9 cellular contexts compared by ENCODE assay signal in the genomic region with DNA sequence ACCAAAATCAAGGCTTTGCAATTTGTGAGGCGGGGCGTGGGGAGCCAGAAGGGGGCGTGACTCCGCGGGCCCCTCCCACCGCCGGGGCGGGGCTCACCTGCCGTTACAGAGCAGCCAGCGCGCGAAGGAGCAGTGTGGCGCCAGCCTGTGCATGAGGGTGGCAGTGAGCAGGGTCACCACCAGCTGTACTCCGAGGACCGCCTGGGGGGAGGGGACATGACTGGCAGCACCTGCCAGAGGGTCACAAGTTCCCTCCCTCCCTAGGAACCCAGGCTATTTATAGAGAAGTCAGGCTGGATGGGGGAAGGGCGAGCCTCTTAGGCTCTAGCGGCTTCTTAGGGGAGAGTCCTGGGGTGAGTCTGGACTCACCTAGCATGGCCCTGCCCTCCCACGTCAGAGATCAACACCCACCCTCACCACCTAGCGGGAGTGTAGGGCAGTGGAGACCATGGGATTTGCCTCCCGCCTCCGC. TPM values are rescaled to one million over a fixed set of nuclear protein-coding genes. Genes with fewer than 3 reads are reported as not detected.
DNase-seq lines count a peak whose midpoint lies in the region; ATAC-seq, FAIRE-seq and TF ChIP-seq lines count a peak whose summit lies in the region.
"Had no signal": no experiment of that assay in that cellular context is flagged by ENCODE, and none has a peak within 500 bp of the region (broad histone marks: within the 10 kb centered on the region; RNA-seq: fewer than 3 reads in every experiment).

No MANE protein-coding gene starts in this region.

- DNase-seq in Right ventricle myocardium inferior (ENCODE audit: missing footprints), result peak; percentile 89
- no peak for DNase-seq in right atrium auricular region (ENCODE audit: low spot score)
- DNase-seq in activated T-cell treated with anti-CD3 and anti-CD28 coated beads for 1 hour (ENCODE audit: low read depth), result peak; percentile 24
- no peak for DNase-seq in HepG2 (ENCODE audit: low spot score)
- no peak for DNase-seq in globus pallidus (ENCODE audit: low spot score)
- no peak for DNase-seq in posterior cingulate gyrus
- DNase-seq in NOMO-1 (lab: John Stamatoyannopoulos, UW; ENCODE audit: unreplicated experiment in 2 of 2), result no peak
- DNase-seq: NCI-H446 had no signal

- TF ChIP-seq EP300 in HepG2 (IDR thresholded peaks at IDR 0.05; ENCODE audit: low read depth in 2 of 2, low read length in 2 of 2) (no peak), HepG2 (CRISPR knock-in tag; IDR thresholded peaks at IDR 0.05; ENCODE audit: borderline replicate concordance) (no peak)

- H3K4me2 ChIP-seq in HepG2 (ENCODE audit: low read depth, low read length), result no peak overlapping the region

- no TSS peak for BruUV-seq in HepG2 (replicated peaks; lab: Mats Ljungman, UMichigan)

- POLR2A ChIA-PET in HepG2 (lab: Yijun Ruan, JAX), result no interaction called here

- TF ChIP-seq POLR2A in HepG2 (IDR thresholded peaks at IDR 0.05; ENCODE audit: insufficient read depth in 1 of 2, low read depth in 2 of 2, low read length in 2 of 2), result no peak

- H3K4me1 ChIP-seq in right atrium auricular region (peaks cover 0 to 23% of the 10 kb centered on the region in 2 donors), HepG2 (ENCODE audit: insufficient read depth, low read length) (peaks cover 14% of the 10 kb centered on the region)

- ATAC-seq in Right ventricle myocardium inferior (peak; percentile 85), HepG2 (no peak), HG03097 (IDR thresholded peaks at IDR 0.05; ENCODE audit: low FRiP score, unreplicated experiment) (no peak)

- no peaks in the 10 kb centered on the region for H4K20me1 ChIP-seq in HepG2 (ENCODE audit: insufficient read depth, low read length)

- intact Hi-C loops in Right ventricle myocardium inferior (cut with DNase I) (no loop called here), HepG2 (cut with micrococcal nuclease; ENCODE audit: unreplicated experiment) (loop anchor here (5.0 kb wide), 2 partner anchors 37 to 38 kb away; a partner anchor contains a TSS), posterior cingulate gyrus (cut with DNase I) (loop anchor here (5.0 kb wide), 1 partner anchor 137 kb away; no protein-coding TSS in a partner anchor)

- no peak for FAIRE-seq in HepG2 (lab: Jason Lieb, UNC)

- H3K9ac ChIP-seq in HepG2 (ENCODE audit: insufficient read depth, low read depth, low read length), result no peak overlapping the region

- no peak overlapping the region for H2AFZ ChIP-seq in HepG2 (ENCODE audit: low read length)

- H3K4me3 ChIP-seq in right atrium auricular region (no peak overlapping the region), HepG2 (replicated peaks in 1 of 3; ENCODE audit: insufficient read depth in 1 of 3, low read depth in 2 of 3, low read length in 3 of 3) (no peak overlapping the region)

- in situ Hi-C loops in HepG2 (cut with HindIII; ENCODE audit: extremely low pct_ligation_motif_present, low pct_unique_long_range_greater_than_20kb), result loop anchor here (5.0 kb wide), 1 partner anchor 82 kb away; no protein-coding TSS in a partner anchor

- H3K36me3 ChIP-seq in right atrium auricular region, result no peaks in the 10 kb centered on the region
- H3K36me3 ChIP-seq in HepG2 (replicated peaks in 1 of 2; ENCODE audit: control insufficient read depth in 1 of 2, insufficient read depth in 2 of 2, low read length in 2 of 2), result 0 out of 5 replicates have a peak, but pooled peaks cover 2 to 4% of the 10 kb centered on the region in 2 experiments

- H3K27ac ChIP-seq in right atrium auricular region (peak overlapping the region in 1 of 2 donors; percentile 53), HepG2 (ENCODE audit: extremely low read length, insufficient read depth, low read length) (no peak overlapping the region)

- H3K79me2 ChIP-seq in HepG2 (ENCODE audit: insufficient read depth, low read length), result peaks cover 5% of the 10 kb centered on the region

- H3K9me3 ChIP-seq in right atrium auricular region (peaks cover 0 to 8% of the 10 kb centered on the region in 2 donors), HepG2 (ENCODE audit: low read length) (peaks cover 13% of the 10 kb centered on the region)

- WGBS in HepG2 (ENCODE audit: low lambda C conversion rate), result 96% methylated on average over 17 of the region's 21 CpGs

- TF ChIP-seq RAD21 in HepG2 (CRISPR knock-in tag; IDR thresholded peaks at IDR 0.05), result no peak

- H3K27me3 ChIP-seq in right atrium auricular region, result no peaks in the 10 kb centered on the region
- no peaks in the 10 kb centered on the region for H3K27me3 ChIP-seq in HepG2 (ENCODE audit: control insufficient read depth in 1 of 2, insufficient read depth in 2 of 2, low read length in 2 of 2)

- CTCF ChIA-PET in HepG2 (lab: Yijun Ruan, JAX; ENCODE audit: low intra/inter-chr PET ratio, low total read pairs), result no interaction called here

- TF ChIP-seq CTCF in right atrium auricular region (IDR thresholded peaks at IDR 0.05) (peak in 1 of 2 donors; percentile 19), HepG2 (CRISPR knock-in tag; IDR thresholded peaks at IDR 0.05) (no peak)

RNA-seq across cellular contexts. Expression of a gene that starts 3.6 kb away (rescaled TPM):
- 23.5 TPM for total RNA-seq in Right ventricle myocardium inferior
- 10 to 100 TPM; 16.8 to 22.2 TPM for total RNA-seq in right atrium auricular region
- 10.3 and 25.9 TPM in 2 replicates for total RNA-seq in HepG2 (2016; rRNA removed; fragmentation: Illumina TruSeq; extraction: Trizol)
- total RNA-seq in HepG2 (2016; cell fraction: cytosol; rRNA removed; fragmentation: Illumina TruSeq; extraction: Trizol; ENCODE audit: low read depth), result 8.7 and 12.1 TPM in 2 replicates
- total RNA-seq in HepG2 (2016; cell fraction: insoluble cytoplasmic fraction; rRNA removed; fragmentation: Illumina TruSeq; extraction: Trizol), result 7.7 and 28.3 TPM in 2 replicates
- total RNA-seq in HepG2 (2016; cell fraction: membrane; rRNA removed; fragmentation: Illumina TruSeq; extraction: Trizol), result 7.4 and 8.8 TPM in 2 replicates
- total RNA-seq in HepG2 (2016; cell fraction: nucleus; rRNA removed; fragmentation: Illumina TruSeq; extraction: Trizol), result 36.6 and 39.6 TPM in 2 replicates
- polyA plus RNA-seq in HepG2 (2011; rRNA removed), result 31.4 and 42.7 TPM in 2 replicates
- 22.8 and 35.4 TPM in 2 replicates for polyA plus RNA-seq in HepG2 (2011; cell fraction: cytosol; rRNA removed)
- 190 and 235 TPM in 2 replicates for polyA plus RNA-seq in HepG2 (2011; cell fraction: nucleus; rRNA removed)
- 15.9 and 23.9 TPM in 2 replicates for polyA plus RNA-seq in HepG2 (2012)
- 6.6 and 8.6 TPM in 2 replicates for polyA plus RNA-seq in HepG2 (2016; cell fraction: cytosol; fragmentation: Illumina TruSeq; extraction: Trizol; ENCODE audit: low read depth)
- polyA plus RNA-seq in HepG2 (2016; cell fraction: insoluble cytoplasmic fraction; fragmentation: Illumina TruSeq; extraction: Trizol; ENCODE audit: low read depth), result 8.4 and 9.9 TPM in 2 replicates
- 8.4 and 9.5 TPM in 2 replicates for polyA plus RNA-seq in HepG2 (2016; cell fraction: membrane; fragmentation: Illumina TruSeq; extraction: Trizol; ENCODE audit: low read depth)
- 56.7 and 60.0 TPM in 2 replicates for polyA plus RNA-seq in HepG2 (2016; cell fraction: nucleus; fragmentation: Illumina TruSeq; extraction: Trizol; ENCODE audit: insufficient read depth, low read depth)
- 88.8 and 105 TPM in 2 replicates for polyA minus RNA-seq in HepG2 (2011; rRNA and poly(A)+ RNA removed; ENCODE audit: low replicate concordance)
- polyA minus RNA-seq in HepG2 (2011; cell fraction: cytosol; rRNA and poly(A)+ RNA removed), result 24.3 and 32.2 TPM in 2 replicates
- polyA minus RNA-seq in HepG2 (2011; cell fraction: nucleus; rRNA and poly(A)+ RNA removed), result 57.3 and 75.8 TPM in 2 replicates

RNA-seq across cellular contexts. Expression of a gene that starts 35.3 kb away (rescaled TPM):
- 1.4 TPM for total RNA-seq in Right ventricle myocardium inferior
- total RNA-seq in right atrium auricular region, result not detected
- 0.44 and 1.2 TPM in 2 replicates for total RNA-seq in HepG2 (2016; rRNA removed; fragmentation: Illumina TruSeq; extraction: Trizol)
- 0.81 and 1.1 TPM in 2 replicates for total RNA-seq in HepG2 (2016; cell fraction: cytosol; rRNA removed; fragmentation: Illumina TruSeq; extraction: Trizol; ENCODE audit: low read depth)
- total RNA-seq in HepG2 (2016; cell fraction: insoluble cytoplasmic fraction; rRNA removed; fragmentation: Illumina TruSeq; extraction: Trizol), result 0.41 TPM in 1 of 2 replicates, not detected in the other
- 0.46 and 1.8 TPM in 2 replicates for total RNA-seq in HepG2 (2016; cell fraction: membrane; rRNA removed; fragmentation: Illumina TruSeq; extraction: Trizol)
- 0.81 and 1.6 TPM in 2 replicates for total RNA-seq in HepG2 (2016; cell fraction: nucleus; rRNA removed; fragmentation: Illumina TruSeq; extraction: Trizol)
- polyA plus RNA-seq in HepG2 (2011; rRNA removed), result 1.7 and 2.3 TPM in 2 replicates
- 2.1 and 2.9 TPM in 2 replicates for polyA plus RNA-seq in HepG2 (2011; cell fraction: cytosol; rRNA removed)
- polyA plus RNA-seq in HepG2 (2011; cell fraction: nucleus; rRNA removed), result 4.0 and 4.5 TPM in 2 replicates
- polyA plus RNA-seq in HepG2 (2012), result 2.2 and 4.4 TPM in 2 replicates
- 0.86 and 1.1 TPM in 2 replicates for polyA plus RNA-seq in HepG2 (2016; cell fraction: cytosol; fragmentation: Illumina TruSeq; extraction: Trizol; ENCODE audit: low read depth)
- polyA plus RNA-seq in HepG2 (2016; cell fraction: insoluble cytoplasmic fraction; fragmentation: Illumina TruSeq; extraction: Trizol; ENCODE audit: low read depth), result 0.42 and 1.8 TPM in 2 replicates
- 0.38 and 1.1 TPM in 2 replicates for polyA plus RNA-seq in HepG2 (2016; cell fraction: membrane; fragmentation: Illumina TruSeq; extraction: Trizol; ENCODE audit: low read depth)
- 2.1 and 3.9 TPM in 2 replicates for polyA plus RNA-seq in HepG2 (2016; cell fraction: nucleus; fragmentation: Illumina TruSeq; extraction: Trizol; ENCODE audit: insufficient read depth, low read depth)
- 0.33 and 1.1 TPM in 2 replicates for polyA minus RNA-seq in HepG2 (2011; rRNA and poly(A)+ RNA removed; ENCODE audit: low replicate concordance)
- polyA minus RNA-seq in HepG2 (2011; cell fraction: cytosol; rRNA and poly(A)+ RNA removed), result 1.2 TPM in 1 of 2 replicates, not detected in the other
- polyA minus RNA-seq in HepG2 (2011; cell fraction: nucleus; rRNA and poly(A)+ RNA removed), result 1.4 and 2.0 TPM in 2 replicates

RNA-seq across cellular contexts. Expression of a gene that starts 57.2 kb away (rescaled TPM):
- total RNA-seq in Right ventricle myocardium inferior (19.5 TPM), right atrium auricular region (10 to 100 TPM; 16.5 to 20.0 TPM), HepG2 (2016; rRNA removed; fragmentation: Illumina TruSeq; extraction: Trizol) (13.3 and 16.8 TPM in 2 replicates)
- 5.8 and 6.2 TPM in 2 replicates for total RNA-seq in HepG2 (2016; cell fraction: cytosol; rRNA removed; fragmentation: Illumina TruSeq; extraction: Trizol; ENCODE audit: low read depth)
- 10.7 and 12.4 TPM in 2 replicates for total RNA-seq in HepG2 (2016; cell fraction: insoluble cytoplasmic fraction; rRNA removed; fragmentation: Illumina TruSeq; extraction: Trizol)
- 9.4 and 12.2 TPM in 2 replicates for total RNA-seq in HepG2 (2016; cell fraction: membrane; rRNA removed; fragmentation: Illumina TruSeq; extraction: Trizol)
- total RNA-seq in HepG2 (2016; cell fraction: nucleus; rRNA removed; fragmentation: Illumina TruSeq; extraction: Trizol), result 7.5 TPM in 2 replicates
- 9.6 and 9.9 TPM in 2 replicates for polyA plus RNA-seq in HepG2 (2011; rRNA removed)
- 5.5 and 9.4 TPM in 2 replicates for polyA plus RNA-seq in HepG2 (2011; cell fraction: cytosol; rRNA removed)
- polyA plus RNA-seq in HepG2 (2011; cell fraction: nucleus; rRNA removed), result 19.1 and 20.9 TPM in 2 replicates
- polyA plus RNA-seq in HepG2 (2012), result 5.3 and 5.7 TPM in 2 replicates
- polyA plus RNA-seq in HepG2 (2016; cell fraction: cytosol; fragmentation: Illumina TruSeq; extraction: Trizol; ENCODE audit: low read depth), result 6.8 and 7.0 TPM in 2 replicates
- polyA plus RNA-seq in HepG2 (2016; cell fraction: insoluble cytoplasmic fraction; fragmentation: Illumina TruSeq; extraction: Trizol; ENCODE audit: low read depth), result 16.4 and 17.7 TPM in 2 replicates
- 10.7 and 11.7 TPM in 2 replicates for polyA plus RNA-seq in HepG2 (2016; cell fraction: membrane; fragmentation: Illumina TruSeq; extraction: Trizol; ENCODE audit: low read depth)
- polyA plus RNA-seq in HepG2 (2016; cell fraction: nucleus; fragmentation: Illumina TruSeq; extraction: Trizol; ENCODE audit: insufficient read depth, low read depth), result 17.6 and 20.8 TPM in 2 replicates
- 13.1 and 33.4 TPM in 2 replicates for polyA minus RNA-seq in HepG2 (2011; rRNA and poly(A)+ RNA removed; ENCODE audit: low replicate concordance)
- 2.3 and 3.9 TPM in 2 replicates for polyA minus RNA-seq in HepG2 (2011; cell fraction: cytosol; rRNA and poly(A)+ RNA removed)
- polyA minus RNA-seq in HepG2 (2011; cell fraction: nucleus; rRNA and poly(A)+ RNA removed), result 6.1 and 9.5 TPM in 2 replicates

RNA-seq across cellular contexts. Expression of a gene that starts 57.3 kb away (rescaled TPM):
- 39.9 TPM for total RNA-seq in Right ventricle myocardium inferior
- 10 to 100 TPM; 20.1 to 36.6 TPM for total RNA-seq in right atrium auricular region
- 80.7 and 83.1 TPM in 2 replicates for total RNA-seq in HepG2 (2016; rRNA removed; fragmentation: Illumina TruSeq; extraction: Trizol)
- 25.6 and 30.2 TPM in 2 replicates for total RNA-seq in HepG2 (2016; cell fraction: cytosol; rRNA removed; fragmentation: Illumina TruSeq; extraction: Trizol; ENCODE audit: low read depth)
- 80.2 and 88.4 TPM in 2 replicates for total RNA-seq in HepG2 (2016; cell fraction: insoluble cytoplasmic fraction; rRNA removed; fragmentation: Illumina TruSeq; extraction: Trizol)
- total RNA-seq in HepG2 (2016; cell fraction: membrane; rRNA removed; fragmentation: Illumina TruSeq; extraction: Trizol), result 35.6 and 40.8 TPM in 2 replicates
- 38.1 and 49.9 TPM in 2 replicates for total RNA-seq in HepG2 (2016; cell fraction: nucleus; rRNA removed; fragmentation: Illumina TruSeq; extraction: Trizol)
- 49.9 and 56.1 TPM in 2 replicates for polyA plus RNA-seq in HepG2 (2011; rRNA removed)
- polyA plus RNA-seq in HepG2 (2011; cell fraction: cytosol; rRNA removed), result 34.1 and 52.6 TPM in 2 replicates
- polyA plus RNA-seq in HepG2 (2011; cell fraction: nucleus; rRNA removed), result 142 and 154 TPM in 2 replicates
- polyA plus RNA-seq in HepG2 (2012), result 34.7 and 59.7 TPM in 2 replicates
- 20.9 and 21.7 TPM in 2 replicates for polyA plus RNA-seq in HepG2 (2016; cell fraction: cytosol; fragmentation: Illumina TruSeq; extraction: Trizol; ENCODE audit: low read depth)
- polyA plus RNA-seq in HepG2 (2016; cell fraction: insoluble cytoplasmic fraction; fragmentation: Illumina TruSeq; extraction: Trizol; ENCODE audit: low read depth), result 76.4 and 82.0 TPM in 2 replicates
- polyA plus RNA-seq in HepG2 (2016; cell fraction: membrane; fragmentation: Illumina TruSeq; extraction: Trizol; ENCODE audit: low read depth), result 22.9 and 31.4 TPM in 2 replicates
- polyA plus RNA-seq in HepG2 (2016; cell fraction: nucleus; fragmentation: Illumina TruSeq; extraction: Trizol; ENCODE audit: insufficient read depth, low read depth), result 69.3 and 92.4 TPM in 2 replicates
- 45.6 and 94.4 TPM in 2 replicates for polyA minus RNA-seq in HepG2 (2011; rRNA and poly(A)+ RNA removed; ENCODE audit: low replicate concordance)
- polyA minus RNA-seq in HepG2 (2011; cell fraction: cytosol; rRNA and poly(A)+ RNA removed), result 17.8 and 18.0 TPM in 2 replicates
- polyA minus RNA-seq in HepG2 (2011; cell fraction: nucleus; rRNA and poly(A)+ RNA removed), result 29.1 and 32.6 TPM in 2 replicates

Comparison
In these comparisons a context has a peak if more than half of its experiments do, and no peak if none do; other contexts are left out.
1. DNase-seq: peak in Right ventricle myocardium inferior (single experiment) and activated T-cell treated with anti-CD3 and anti-CD28 coated beads for 1 hour (single experiment); none in right atrium auricular region (single experiment), HepG2 (single experiment), globus pallidus (single experiment), posterior cingulate gyrus (0 of 10) and NOMO-1 (0 of 2).